Comparison of ENCODE assay signal across 8 cellular contexts in the genomic region with DNA sequence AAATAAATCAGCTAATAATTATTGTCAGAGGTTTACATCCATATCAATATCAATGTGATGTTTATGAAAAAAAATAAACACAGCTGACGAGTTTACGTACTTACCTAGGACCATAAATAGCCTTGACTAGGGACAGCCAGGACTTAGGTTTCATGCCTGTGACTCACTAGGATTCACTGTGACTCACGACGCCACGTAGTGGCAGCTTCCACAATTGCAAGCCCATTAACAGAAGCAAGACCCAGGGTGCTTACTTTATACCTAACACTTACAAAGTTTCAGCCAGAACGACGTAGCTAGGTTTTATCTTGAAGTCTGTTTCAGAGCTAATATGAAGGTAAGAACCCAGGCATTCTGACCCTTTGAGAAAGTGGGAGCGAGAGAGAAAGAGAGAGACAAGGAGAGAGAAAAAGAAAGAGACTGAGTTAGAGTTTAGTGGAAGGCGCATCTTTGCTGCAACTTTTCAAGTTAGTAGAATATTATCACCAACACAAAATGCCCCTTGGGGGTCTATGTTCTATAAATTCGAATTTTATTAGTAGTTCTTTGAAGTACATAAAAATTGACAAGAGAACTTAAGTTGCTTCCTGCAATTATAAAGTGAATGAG.
DNase-seq lines count a peak whose midpoint lies in the region; ATAC-seq lines count a peak whose summit lies in the region.

No MANE protein-coding gene starts in this region.

- DNase-seq in AG20443 (ENCODE audit: low spot score) (peak; percentile 87), NCI-H2171 (lab: John Stamatoyannopoulos, UW) (peak; percentile 25), cerebellum (ENCODE audit: low spot score) (peak; percentile 56), left kidney (ENCODE audit: low read depth, low spot score) (peak; percentile 93)
- DNase-seq in activated CD4-positive, CD25-positive, alpha-beta regulatory T cell treated with anti-CD3 and anti-CD28 coated beads, Interleukin-2, amount 50 U/mL, for 72 hours: peak; percentile 83
- peak; percentile 39 to 75 (median 57) for DNase-seq in stimulated activated CD4-positive, alpha-beta T cell treated with anti-CD3 and anti-CD28 coated beads, TNF-alpha, amount 100 ng/mL, for 1 hour (ENCODE audit: low read depth in 3 of 3, low spot score in 1 of 3)

- ATAC-seq in GM18870 (IDR thresholded peaks at IDR 0.05; ENCODE audit: unreplicated experiment) (peak; percentile 88), HG03097 (IDR thresholded peaks at IDR 0.05; ENCODE audit: low FRiP score, unreplicated experiment) (peak; percentile 59)

Comparison
In these comparisons a context has a peak if more than half of its experiments do, and no peak if none do; other contexts are left out.
1. Peak in every context shown above with its lines: DNase-seq and ATAC-seq.
2. DNase-seq: peak in every context shown above with its lines; median percentile 93 in left kidney; 87 in AG20443; 83 in activated CD4-positive, CD25-positive, alpha-beta regulatory T cell treated with anti-CD3 and anti-CD28 coated beads, Interleukin-2, amount 50 U/mL, for 72 hours; 57 in stimulated activated CD4-positive, alpha-beta T cell treated with anti-CD3 and anti-CD28 coated beads, TNF-alpha, amount 100 ng/mL, for 1 hour; 56 in cerebellum; 25 in NCI-H2171.